Comparison of ENCODE assay signal across 12 cellular contexts in genomic region chr5:127813633-127814171, GRCh38.
DNase-seq lines count a peak whose midpoint lies in the region; ATAC-seq and TF ChIP-seq lines count a peak whose summit lies in the region.
"Had no signal": no experiment of that assay in that cellular context is flagged by ENCODE, and none has a peak within 500 bp of the region (broad histone marks: within the 10 kb centered on the region; RNA-seq: fewer than 3 reads in every experiment).

No MANE protein-coding gene starts in this region.

- H3K36me3 ChIP-seq in PC-9 (ENCODE audit: low read depth) (no peaks in the 10 kb centered on the region), neuronal stem cell (replicated peaks in 1 of 2; ENCODE audit: control insufficient read depth in 2 of 2, insufficient read depth in 2 of 2, low read length in 2 of 2) (no peaks in the 10 kb centered on the region), endodermal cell (ENCODE audit: control insufficient read depth, insufficient read depth, low read length) (no peaks in the 10 kb centered on the region), mucosa of descending colon (ENCODE audit: low read depth) (no peaks in the 10 kb centered on the region), lower lobe of right lung (no peaks in the 10 kb centered on the region)
- H3K36me3 ChIP-seq: ascending aorta, right lobe of liver had no signal

- H2BK5ac ChIP-seq in neuronal stem cell (ENCODE audit: low read length), result no peak overlapping the region

- no peak overlapping the region for H2AK5ac ChIP-seq in neuronal stem cell (ENCODE audit: low read depth, low read length)

- no peak overlapping the region for H3K23ac ChIP-seq in neuronal stem cell (ENCODE audit: low read depth, low read length, poor library complexity)

- H2BK12ac ChIP-seq in neuronal stem cell (ENCODE audit: low read length), result no peak overlapping the region

- intact Hi-C loops in PC-9 (cut with micrococcal nuclease; ENCODE audit: unreplicated experiment) (no loop called here), head of caudate nucleus (cut with DNase I) (no loop called here), mucosa of descending colon (cut with DNase I, micrococcal nuclease) (no loop called here), lower lobe of right lung (cut with DNase I) (no loop called here)

- DNase-seq in EL, result peak; percentile 87
- peak in 1 of 2 experiments; percentile 79 for DNase-seq in PC-9
- peak; percentile 84 for DNase-seq in epithelial cell of esophagus (ENCODE audit: low read depth)
- DNase-seq in neuronal stem cell (ENCODE audit: low spot score), result no peak
- DNase-seq in endodermal cell, result no peak
- DNase-seq in head of caudate nucleus, result no peak
- DNase-seq in mucosa of descending colon, result no peak
- DNase-seq in lower lobe of right lung, result no peak
- DNase-seq: DMS 273 treated with DMSO at 0.1 percent for 48 hours, NCI-H345, right lobe of liver had no signal

- no peaks in the 10 kb centered on the region for H3K27me3 Mint-ChIP-seq in endodermal cell (ENCODE audit: insufficient read depth)

- no peaks in the 10 kb centered on the region for H3K27me3 ChIP-seq in PC-9 (ENCODE audit: insufficient read depth, low read depth)
- no peaks in the 10 kb centered on the region for H3K27me3 ChIP-seq in neuronal stem cell (ENCODE audit: control insufficient read depth in 3 of 3, insufficient read depth in 3 of 3, low read depth in 1 of 3, low read length in 3 of 3)
- no peaks in the 10 kb centered on the region for H3K27me3 ChIP-seq in endodermal cell (ENCODE audit: control insufficient read depth, insufficient read depth, low read length, poor library complexity, severe bottlenecking)
- no peaks in the 10 kb centered on the region for H3K27me3 ChIP-seq in lower lobe of right lung (ENCODE audit: low read depth)
- H3K27me3 ChIP-seq: ascending aorta, right lobe of liver had no signal

- no TSS peak for BruUV-seq in PC-9 (replicated peaks; lab: Mats Ljungman, UMichigan)

- H2AFZ ChIP-seq in PC-9, result no peak overlapping the region
- peak overlapping the region; percentile 80 for H2AFZ ChIP-seq in neuronal stem cell (ENCODE audit: low read length)

- no peak overlapping the region for H3K18ac ChIP-seq in neuronal stem cell (ENCODE audit: low read length)

- H3K4me1 Mint-ChIP-seq in endodermal cell, result peaks cover 16% of the 10 kb centered on the region

- H3K4me3 ChIP-seq in PC-9 (no peak overlapping the region), epithelial cell of esophagus (ENCODE audit: low read length) (no peak overlapping the region), neuronal stem cell (ENCODE audit: low read length in 2 of 2) (no peak overlapping the region), endodermal cell (ENCODE audit: low read length) (no peak overlapping the region), mucosa of descending colon (no peak overlapping the region), lower lobe of right lung (no peak overlapping the region)
- H3K4me3 ChIP-seq: ascending aorta, right lobe of liver had no signal

- H2BK120ac ChIP-seq in neuronal stem cell (ENCODE audit: low read depth, low read length), result no peak overlapping the region

- no CpG with 5 or more reads among the region's 1 CpG for WGBS in neuronal stem cell (ENCODE audit: extremely low coverage in 2 of 2, insufficient read length in 2 of 2, insufficient replicate concordance in 1 of 2), 2 donors
- WGBS in endodermal cell (ENCODE audit: insufficient coverage in 1 of 2, insufficient read length in 1 of 2), 2 experiments, result 29 to 74% methylated on average over 1 of the region's 1 CpG

- H3K27ac Mint-ChIP-seq in endodermal cell, result no peak overlapping the region

- no peaks in the 10 kb centered on the region for H3K79me2 ChIP-seq in PC-9 (ENCODE audit: low read depth)

- no peaks in the 10 kb centered on the region for H3K36me3 Mint-ChIP-seq in endodermal cell (ENCODE audit: low read depth)

- peaks cover 39% of the 10 kb centered on the region for H3K4me1 ChIP-seq in PC-9 (replicated peaks; ENCODE audit: insufficient read depth)
- peaks cover 16 to 39% of the 10 kb centered on the region in 2 donors for H3K4me1 ChIP-seq in neuronal stem cell (ENCODE audit: control insufficient read depth in 2 of 2, insufficient read depth in 1 of 2, low read depth in 1 of 2, low read length in 2 of 2)
- H3K4me1 ChIP-seq in endodermal cell (ENCODE audit: control insufficient read depth, insufficient read depth, low read length), result peaks cover 7% of the 10 kb centered on the region
- H3K4me1 ChIP-seq in mucosa of descending colon (ENCODE audit: low read depth), result no peaks in the 10 kb centered on the region
- H3K4me1 ChIP-seq in lower lobe of right lung, result no peaks in the 10 kb centered on the region
- H3K4me1 ChIP-seq: ascending aorta, right lobe of liver had no signal

- H3K9me3 Mint-ChIP-seq in endodermal cell, result no peaks in the 10 kb centered on the region

- no peaks in the 10 kb centered on the region for H3K79me1 ChIP-seq in neuronal stem cell (ENCODE audit: low read depth, low read length)

- no peaks in the 10 kb centered on the region for H4K20me1 ChIP-seq in PC-9 (ENCODE audit: insufficient read depth)

- no peak for ATAC-seq in mucosa of descending colon
- no peak for ATAC-seq in lower lobe of right lung
- ATAC-seq: right lobe of liver had no signal

- H3K4me2 ChIP-seq in PC-9, result peak overlapping the region; percentile 46
- H3K4me2 ChIP-seq in neuronal stem cell (ENCODE audit: insufficient read depth, low read length, poor library complexity, severe bottlenecking), result peak overlapping the region; percentile 28

- no peak overlapping the region for H3K14ac ChIP-seq in neuronal stem cell (ENCODE audit: low read length)

- H3K9me2 ChIP-seq in PC-9 (ENCODE audit: insufficient read depth), result no peaks in the 10 kb centered on the region

- H3K27ac ChIP-seq in PC-9 (peak overlapping the region; percentile 77), neuronal stem cell (replicated peaks; ENCODE audit: low read length) (peak overlapping the region; percentile 73), endodermal cell (ENCODE audit: low read depth, low read length) (no peak overlapping the region), lower lobe of right lung (no peak overlapping the region)
- H3K27ac ChIP-seq: ascending aorta, right lobe of liver had no signal

- H2BK15ac ChIP-seq in neuronal stem cell (ENCODE audit: low read length), result no peak overlapping the region

- TF ChIP-seq CTCF in PC-9 (conservative IDR thresholded peaks at IDR 0.05), result no peak
- no peak for TF ChIP-seq CTCF in epithelial cell of esophagus (IDR thresholded peaks at IDR 0.05; ENCODE audit: insufficient read depth, low read depth, low read length, missing control alignments)
- no peak for TF ChIP-seq CTCF in endodermal cell (conservative IDR thresholded peaks at IDR 0.05)
- no peak for TF ChIP-seq CTCF in mucosa of descending colon (IDR thresholded peaks at IDR 0.05)
- no peak for TF ChIP-seq CTCF in lower lobe of right lung (IDR thresholded peaks at IDR 0.05)

- CTCF ChIA-PET in PC-9 (lab: Charles Lee), result interaction anchor here (0.7 kb wide), 2 partner anchors 53 to 338 kb away, joined by 4 to 6 read pairs; no protein-coding TSS in a partner anchor

- H3K9me3 ChIP-seq in PC-9 (ENCODE audit: insufficient read depth, low read depth), result no peaks in the 10 kb centered on the region
- no peaks in the 10 kb centered on the region for H3K9me3 ChIP-seq in neuronal stem cell (replicated peaks in 1 of 2; ENCODE audit: control insufficient read depth in 2 of 2, insufficient read depth in 1 of 2, low read depth in 1 of 2, low read length in 2 of 2)
- H3K9me3 ChIP-seq in endodermal cell (ENCODE audit: control insufficient read depth, low read length), result no peaks in the 10 kb centered on the region
- no peaks in the 10 kb centered on the region for H3K9me3 ChIP-seq in mucosa of descending colon
- no peaks in the 10 kb centered on the region for H3K9me3 ChIP-seq in lower lobe of right lung
- H3K9me3 ChIP-seq: ascending aorta, right lobe of liver had no signal

- H3K9ac ChIP-seq in neuronal stem cell (ENCODE audit: low read depth, low read length, poor library complexity) (no peak overlapping the region), endodermal cell (ENCODE audit: extremely low read depth, low read length, poor library complexity, severe bottlenecking) (no peak overlapping the region)

- no peak overlapping the region for H3K4ac ChIP-seq in neuronal stem cell (ENCODE audit: low read length)

- no peak overlapping the region for H4K91ac ChIP-seq in neuronal stem cell (ENCODE audit: low read depth, low read length, poor library complexity)

- no peak overlapping the region for H4K8ac ChIP-seq in neuronal stem cell (ENCODE audit: low read depth, low read length)

- H3F3A ChIP-seq in PC-9 (ENCODE audit: insufficient read depth, low read depth), result peaks cover 20% of the 10 kb centered on the region

- H3K4me3 Mint-ChIP-seq in endodermal cell, result no peak overlapping the region

- POLR2A ChIA-PET in PC-9 (lab: Charles Lee; ENCODE audit: unreplicated experiment), result interaction anchor here (0.7 kb wide), 1 partner anchor 35 kb away, joined by 3 read pairs; no protein-coding TSS in a partner anchor

Comparison
In these comparisons a context has a peak if more than half of its experiments do, and no peak if none do; other contexts are left out.
1. DNase-seq: peak in EL (single experiment) and epithelial cell of esophagus (single experiment); none in neuronal stem cell (single experiment), endodermal cell (single experiment), head of caudate nucleus (0 of 42), mucosa of descending colon (0 of 3) and lower lobe of right lung (single experiment).
2. H3K27ac ChIP-seq: peak in PC-9 (single experiment) and neuronal stem cell (single experiment); none in endodermal cell (single experiment) and lower lobe of right lung (single experiment).